Comparison of ENCODE assay signal across 9 cellular contexts in genomic region chr1:198829948-198830347, GRCh38.
DNase-seq lines count a peak whose midpoint lies in the region; ATAC-seq and TF ChIP-seq lines count a peak whose summit lies in the region.
"Had no signal": no experiment of that assay in that cellular context is flagged by ENCODE, and none has a peak within 500 bp of the region (broad histone marks: within the 10 kb centered on the region; RNA-seq: fewer than 3 reads in every experiment).

No MANE protein-coding gene starts in this region.

- H3K27me3 ChIP-seq in OCI-LY3 (ENCODE audit: low read depth, low read length) (no peaks in the 10 kb centered on the region), neural progenitor cell (no peaks in the 10 kb centered on the region)

- no peak overlapping the region for H3K4me3 ChIP-seq in OCI-LY3 (ENCODE audit: low read length)
- H3K4me3 ChIP-seq in epithelial cell of esophagus (ENCODE audit: low read length) = no peak overlapping the region
- no peak overlapping the region for H3K4me3 ChIP-seq in neural progenitor cell

- H3K9me3 Mint-ChIP-seq in neural progenitor cell (no peaks in the 10 kb centered on the region), endothelial cell (ENCODE audit: unreplicated experiment) (no peaks in the 10 kb centered on the region)

- H3K4me1 Mint-ChIP-seq in neural progenitor cell (peaks cover 16% of the 10 kb centered on the region), endothelial cell (ENCODE audit: unreplicated experiment) (peaks cover 4% of the 10 kb centered on the region)

- H3K27me3 Mint-ChIP-seq in neural progenitor cell (ENCODE audit: insufficient read depth, low read depth) (no peaks in the 10 kb centered on the region), endothelial cell (ENCODE audit: unreplicated experiment) (peaks cover 1% of the 10 kb centered on the region)

- H3K79me2 ChIP-seq in OCI-LY3 (ENCODE audit: low read length) (no peaks in the 10 kb centered on the region), neural progenitor cell (ENCODE audit: low read depth) (no peaks in the 10 kb centered on the region)

- ATAC-seq in GM18873 (IDR thresholded peaks at IDR 0.05; ENCODE audit: low FRiP score, unreplicated experiment) = no peak

- H3F3A ChIP-seq in neural progenitor cell (ENCODE audit: low read depth) = no peaks in the 10 kb centered on the region

- H2AFZ ChIP-seq in OCI-LY3 (ENCODE audit: low read depth, low read length) (no peak overlapping the region), neural progenitor cell (replicated peaks) (no peak overlapping the region)

- H3K4me2 ChIP-seq in OCI-LY3 (ENCODE audit: low read length) (no peak overlapping the region), neural progenitor cell (no peak overlapping the region)

- H3K27ac ChIP-seq in OCI-LY3 (ENCODE audit: low read length) (no peak overlapping the region), neural progenitor cell (no peak overlapping the region)

- H3K36me3 Mint-ChIP-seq in neural progenitor cell (peaks cover 2% of the 10 kb centered on the region), endothelial cell (ENCODE audit: low read depth, unreplicated experiment) (no peaks in the 10 kb centered on the region)

- H3K9me3 ChIP-seq in OCI-LY3 (ENCODE audit: insufficient read depth, low read length) = no peaks in the 10 kb centered on the region
- H3K9me3 ChIP-seq in neural progenitor cell (ENCODE audit: low read depth) = no peaks in the 10 kb centered on the region

- no peak for DNase-seq in GM10266 (ENCODE audit: extremely low spot score)
- peak; percentile 42 for DNase-seq in epithelial cell of esophagus (ENCODE audit: low read depth)
- DNase-seq in neural progenitor cell (ENCODE audit: low spot score) = peak; percentile 51
- no peak for DNase-seq in stimulated activated naive CD4-positive, alpha-beta T cell treated with Interleukin-2 at 50 U/mL for 16 hours (lab: John Stamatoyannopoulos, UW)
- DNase-seq in endothelial cell (ENCODE audit: low spot score) = no peak
- DNase-seq: central memory CD4-positive, alpha-beta T cell; stimulated activated CD4-positive, alpha-beta T cell treated with anti-CD3 and anti-CD28 coated beads, Interleukin-2, amount 100 ng/mL, for 48 hours had no signal

- H3K36me3 ChIP-seq in OCI-LY3 (replicated peaks; ENCODE audit: low read depth, low read length) = no peaks in the 10 kb centered on the region
- H3K36me3 ChIP-seq in neural progenitor cell = no peaks in the 10 kb centered on the region

- H3K4me1 ChIP-seq in OCI-LY3 (ENCODE audit: low read length) (peaks cover 6% of the 10 kb centered on the region; the same call in 1 of the 2 replicates), neural progenitor cell (no peaks in the 10 kb centered on the region)

- H3K4me3 Mint-ChIP-seq in neural progenitor cell (no peak overlapping the region), endothelial cell (ENCODE audit: unreplicated experiment) (no peak overlapping the region)

- H4K20me1 ChIP-seq in OCI-LY3 (ENCODE audit: insufficient read depth, low read length) (no peaks in the 10 kb centered on the region), neural progenitor cell (ENCODE audit: low read depth) (no peaks in the 10 kb centered on the region)

- no peak overlapping the region for H3K27ac Mint-ChIP-seq in neural progenitor cell
- H3K27ac Mint-ChIP-seq in endothelial cell (ENCODE audit: unreplicated experiment) = no peak overlapping the region

- no peak overlapping the region for H3K9ac ChIP-seq in OCI-LY3 (ENCODE audit: low read length)
- no peak overlapping the region for H3K9ac ChIP-seq in neural progenitor cell

- TF ChIP-seq CTCF in GM10266 (IDR thresholded peaks at IDR 0.05; ENCODE audit: control insufficient read depth, insufficient read depth, low read depth, missing control alignments) = peak; percentile 10
- peak; percentile 89 for TF ChIP-seq CTCF in OCI-LY3 (IDR thresholded peaks at IDR 0.05; ENCODE audit: low read depth, low read length)
- peak; percentile 6 for TF ChIP-seq CTCF in epithelial cell of esophagus (IDR thresholded peaks at IDR 0.05; ENCODE audit: insufficient read depth, low read depth, low read length, missing control alignments)
- peak; percentile 49 for TF ChIP-seq CTCF in neural progenitor cell (IDR thresholded peaks at IDR 0.05)
- no peak for TF ChIP-seq CTCF in endothelial cell (IDR thresholded peaks at IDR 0.05; ENCODE audit: unreplicated experiment)

Comparison
In these comparisons a context has a peak if more than half of its experiments do, and no peak if none do; other contexts are left out.
1. DNase-seq: peak in epithelial cell of esophagus (single experiment) and neural progenitor cell (single experiment); none in GM10266 (single experiment), stimulated activated naive CD4-positive, alpha-beta T cell treated with Interleukin-2 at 50 U/mL for 16 hours (single experiment) and endothelial cell (single experiment).